ENCODE assay signal across 1 cellular context in genomic region chr13:107778094-107778493, GRCh38.
TF ChIP-seq lines count a peak whose summit lies in the region.

No MANE protein-coding gene starts in this region.

TF ChIP-seq in WTC11, 78 proteins besides CTCF, POLR2A, EP300 and RAD21 (continued from another document):
- TF ChIP-seq NR1H2 (CRISPR knock-in tag; IDR thresholded peaks at IDR 0.05) (no peak), JAZF1 (CRISPR knock-in tag; IDR thresholded peaks at IDR 0.05) (no peak), USF2 (CRISPR knock-in tag; IDR thresholded peaks at IDR 0.05) (no peak), GRHL2 (CRISPR knock-in tag; IDR thresholded peaks at IDR 0.05; ENCODE audit: insufficient replicate concordance, severe bottlenecking) (no peak), PREB (CRISPR knock-in tag; IDR thresholded peaks at IDR 0.05; ENCODE audit: borderline replicate concordance) (no peak), AFF4 (CRISPR knock-in tag; IDR thresholded peaks at IDR 0.05; ENCODE audit: borderline replicate concordance) (no peak), CREB1 (CRISPR knock-in tag; IDR thresholded peaks at IDR 0.05) (no peak), ZMAT4 (CRISPR knock-in tag; IDR thresholded peaks at IDR 0.05) (no peak), ZNF671 (CRISPR knock-in tag; IDR thresholded peaks at IDR 0.05) (no peak)
